Comparison of ENCODE assay signal across 36 cellular contexts in the genomic region with DNA sequence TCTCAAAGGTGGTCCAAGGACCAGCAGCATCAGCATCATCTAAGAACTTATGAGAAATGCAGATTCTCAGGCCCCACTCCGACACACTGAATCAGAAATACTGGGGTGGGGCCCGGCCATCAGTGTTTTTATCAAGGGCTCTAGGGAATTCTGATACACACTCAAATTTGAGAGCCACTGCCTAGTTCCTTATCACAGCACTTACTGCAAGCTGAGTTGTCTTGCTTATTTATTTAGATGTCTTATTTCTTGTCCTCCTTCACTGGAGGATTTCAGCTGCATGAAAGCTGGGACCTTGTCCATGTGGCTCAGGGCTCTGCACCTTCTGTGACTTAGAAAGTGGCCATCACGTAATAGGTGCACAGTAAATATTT.
"Had no signal": no experiment of that assay in that cellular context is flagged by ENCODE, and none has a peak within 500 bp of the region (broad histone marks: within the 10 kb centered on the region; RNA-seq: fewer than 3 reads in every experiment).

No MANE protein-coding gene starts in this region.

- H3K36me3 Mint-ChIP-seq: activated CD8-positive, alpha-beta memory T cell treated with anti-CD3 and anti-CD28 coated beads, Interleukin-2, amount 10 ng/mL, durations not matched to agents 7 days and 5 days; activated naive CD8-positive, alpha-beta T cell; brain; naive B cell; stimulated activated memory B cell treated with anti-CD40 and anti-IgM and Interleukin-4, amounts not matched to agents 10 μg/mL and 1 μg/mL and 100 μg/mL, for 72 hours; WTC11 had no signal

- H3K27ac Mint-ChIP-seq: activated CD8-positive, alpha-beta memory T cell treated with anti-CD3 and anti-CD28 coated beads, Interleukin-2, amount 10 ng/mL, durations not matched to agents 7 days and 5 days; activated CD8-positive, alpha-beta T cell treated with anti-CD3 and anti-CD28 coated beads, Interleukin-2, amount 10 ng/mL, durations not matched to agents 7 days and 5 days; activated naive CD8-positive, alpha-beta T cell; activated T-helper 2 cell treated with anti-CD3 and anti-CD28 coated beads, Interferon-gamma antibody, Interleukin-2, Interleukin-4, amounts not matched to agents 10 μg/mL and 5 μg/mL and 100 μg/mL, durations not matched to agents 14 hours and 24 hours and 36 hours; brain; nephron progenitor cell; progenitor cell of endocrine pancreas; stimulated activated memory B cell treated with anti-CD40 and anti-IgM and Interleukin-4, amounts not matched to agents 10 μg/mL and 1 μg/mL and 100 μg/mL, for 72 hours; stimulated activated naive CD8-positive, alpha-beta T cell treated with anti-CD3 and anti-CD28 coated beads, Interleukin-15, amount 100 ng/mL, for 72 hours; T-helper 17 cell; WTC11 had no signal

- H3K9me3 Mint-ChIP-seq: activated T-helper 2 cell treated with anti-CD3 and anti-CD28 coated beads, Interferon-gamma antibody, Interleukin-2, Interleukin-4, amounts not matched to agents 10 μg/mL and 5 μg/mL and 100 μg/mL, durations not matched to agents 14 hours and 24 hours and 36 hours; brain; naive B cell; nephron progenitor cell; stimulated activated memory B cell treated with anti-CD40 and anti-IgM and Interleukin-4, amounts not matched to agents 10 μg/mL and 1 μg/mL and 100 μg/mL, for 72 hours; stimulated activated naive CD8-positive, alpha-beta T cell treated with anti-CD3 and anti-CD28 coated beads, Interleukin-15, amount 100 ng/mL, for 72 hours; WTC11 had no signal

- H3K4me3 Mint-ChIP-seq: activated CD8-positive, alpha-beta memory T cell treated with anti-CD3 and anti-CD28 coated beads, Interleukin-2, amount 10 ng/mL, durations not matched to agents 7 days and 5 days; activated CD8-positive, alpha-beta T cell treated with anti-CD3 and anti-CD28 coated beads, Interleukin-2, amount 10 ng/mL, durations not matched to agents 7 days and 5 days; activated naive CD8-positive, alpha-beta T cell; brain; naive B cell; nephron progenitor cell; stimulated activated memory B cell treated with anti-CD40 and anti-IgM and Interleukin-4, amounts not matched to agents 10 μg/mL and 1 μg/mL and 100 μg/mL, for 72 hours; stimulated activated naive CD8-positive, alpha-beta T cell treated with anti-CD3 and anti-CD28 coated beads, Interleukin-15, amount 100 ng/mL, for 72 hours; T-helper 17 cell; WTC11 had no signal

- ATAC-seq: activated CD8-positive, alpha-beta memory T cell treated with anti-CD3 and anti-CD28 coated beads, Interleukin-2, amount 10 ng/mL, durations not matched to agents 7 days and 5 days; activated CD8-positive, alpha-beta T cell treated with anti-CD3 and anti-CD28 coated beads, Interleukin-2, amount 10 ng/mL, durations not matched to agents 7 days and 5 days; esophagus mucosa; heart right ventricle; left lung; lower lobe of right lung; right lobe of liver; stimulated activated memory B cell treated with anti-CD40 and anti-IgM and Interleukin-4, amounts not matched to agents 10 μg/mL and 1 μg/mL and 100 μg/mL, for 72 hours; stimulated activated naive CD8-positive, alpha-beta T cell treated with anti-CD3 and anti-CD28 coated beads, Interleukin-15, amount 100 ng/mL, for 72 hours; T-helper 17 cell; WTC11 had no signal

- H3K4me1 Mint-ChIP-seq: brain; naive B cell; nephron progenitor cell; stimulated activated memory B cell treated with anti-CD40 and anti-IgM and Interleukin-4, amounts not matched to agents 10 μg/mL and 1 μg/mL and 100 μg/mL, for 72 hours; stimulated activated naive CD8-positive, alpha-beta T cell treated with anti-CD3 and anti-CD28 coated beads, Interleukin-15, amount 100 ng/mL, for 72 hours had no signal

- DNase-seq: activated CD4-positive, alpha-beta T cell treated with anti-CD3 and anti-CD28 coated beads for 1 hour; activated CD4-positive, alpha-beta T cell treated with anti-CD3 and anti-CD28 coated beads, Interleukin-2, amount 50 U/mL, for 1 hour; activated CD8-positive, alpha-beta memory T cell treated with anti-CD3 and anti-CD28 coated beads, Interleukin-2, amount 10 ng/mL, durations not matched to agents 7 days and 5 days; activated CD8-positive, alpha-beta T cell treated with anti-CD3 and anti-CD28 coated beads, Interleukin-2, amount 10 ng/mL, durations not matched to agents 7 days and 5 days; activated naive CD4-positive, alpha-beta T cell treated with Interleukin-2 at 50 U/mL for 16 hours; activated T-cell treated with anti-CD3 and anti-CD28 coated beads, Interleukin-2, amount 50 U/mL, for 48 hours; aorta; cerebellar nuclear complex; dorsolateral prefrontal cortex; effector memory CD4-positive, alpha-beta T cell; foreskin fibroblast; heart right ventricle; left lung; lower lobe of right lung; mesendoderm; naive B cell; nephron progenitor cell; right lobe of liver; stimulated activated CD4-positive, alpha-beta T cell treated with anti-CD3 and anti-CD28 coated beads, Interleukin-4, amount 100 ng/mL, for 24 hours; stimulated activated CD8-positive, alpha-beta memory T cell treated with anti-CD3 and anti-CD28 coated beads, Interleukin-4, amount 100 ng/mL, for 48 hours; stimulated activated naive CD8-positive, alpha-beta T cell treated with anti-CD3 and anti-CD28 coated beads, Interleukin-15, amount 100 ng/mL, for 72 hours; substantia nigra; T-helper 17 cell; T1000; upper lobe of left lung had no signal

- H3K27me3 Mint-ChIP-seq: progenitor cell of endocrine pancreas; stimulated activated memory B cell treated with anti-CD40 and anti-IgM and Interleukin-4, amounts not matched to agents 10 μg/mL and 1 μg/mL and 100 μg/mL, for 72 hours had no signal

- H3K27ac ChIP-seq: cardiac muscle cell, coronary artery, dorsolateral prefrontal cortex, heart right ventricle, left lung, lower lobe of right lung, neutrophil, right lobe of liver, upper lobe of left lung had no signal

- H3K9me3 ChIP-seq: heart right ventricle, left lung, lower lobe of right lung, neutrophil, right lobe of liver, upper lobe of left lung had no signal

- H3K4me1 ChIP-seq: heart right ventricle, left lung, lower lobe of right lung, upper lobe of left lung had no signal

- H3K4me3 ChIP-seq: cardiac muscle cell, coronary artery, dorsolateral prefrontal cortex, heart right ventricle, left lung, lower lobe of right lung, right lobe of liver, skin epidermis, upper lobe of left lung had no signal

- H3K36me3 ChIP-seq: cardiac muscle cell, heart right ventricle, left lung, lower lobe of right lung, neutrophil, right lobe of liver, upper lobe of left lung had no signal

- H3K27me3 ChIP-seq: cardiac muscle cell, heart right ventricle, left lung, neutrophil, right lobe of liver, upper lobe of left lung had no signal
